11 cellular contexts compared by ENCODE assay signal in the genomic region with DNA sequence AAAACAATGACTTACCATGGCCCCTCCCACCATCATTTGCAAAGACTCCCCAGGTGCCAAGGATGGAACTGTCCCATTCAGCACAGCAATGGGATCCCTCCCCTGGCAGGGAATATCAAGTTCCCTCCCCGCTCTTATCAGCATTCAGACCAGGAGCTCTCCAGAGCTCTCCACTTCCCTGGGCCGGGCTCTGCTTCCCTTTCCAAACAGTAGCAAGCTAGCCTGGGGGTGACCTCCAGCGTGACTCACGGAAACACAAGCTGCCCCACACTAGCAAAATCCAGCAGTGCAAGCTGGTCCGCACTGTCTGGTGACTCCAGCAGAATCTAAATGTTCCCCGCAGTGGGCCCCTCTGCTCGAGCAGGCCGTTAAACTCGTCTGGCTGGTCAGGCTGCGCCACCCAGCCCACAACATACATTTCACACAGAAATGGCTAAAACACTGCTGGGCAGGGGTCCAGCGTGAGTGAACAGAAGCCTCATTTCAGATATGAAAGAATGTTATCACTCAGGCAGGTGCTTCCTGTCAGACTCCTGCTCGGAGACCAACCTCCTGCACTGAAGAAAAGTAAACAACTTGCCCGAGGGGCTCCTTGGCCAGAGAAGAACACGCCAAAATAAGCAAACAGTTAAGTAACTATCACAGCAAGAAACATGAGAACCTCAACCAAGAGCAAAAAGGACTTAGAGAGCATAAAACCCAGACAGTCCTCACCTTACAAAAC. TPM values are rescaled to one million over a fixed set of nuclear protein-coding genes. Genes with fewer than 3 reads are reported as not detected.
A peak's percentile ranks its signal among the peaks of the same experiment; 100 is the strongest.
DNase-seq lines count a peak whose midpoint lies in the region; FAIRE-seq and TF ChIP-seq lines count a peak whose summit lies in the region.
"Had no signal": no experiment of that assay in that cellular context is flagged by ENCODE, and none has a peak within 500 bp of the region (broad histone marks: within the 10 kb centered on the region; RNA-seq: fewer than 3 reads in every experiment).

No MANE protein-coding gene starts in this region.

- H3K4me3 ChIP-seq in kidney (ENCODE audit: low read length in 2 of 2) (no peak overlapping the region), urinary bladder (ENCODE audit: low read depth, low read length) (no peak overlapping the region)

- DNase-seq in activated naive CD4-positive, alpha-beta T cell treated with anti-CD3 and anti-CD28 coated beads for 36 hours, result no peak
- no peak for DNase-seq in activated naive CD4-positive, alpha-beta T cell treated with Interleukin-2 at 50 U/mL for 16 hours
- no peak for DNase-seq in activated naive CD8-positive, alpha-beta T cell treated with anti-CD3 and anti-CD28 coated beads for 36 hours
- DNase-seq in kidney (peak; percentile 94), posterior cingulate gyrus (no peak)
- no peak for DNase-seq in effector CD8-positive, alpha-beta T cell (lab: John Stamatoyannopoulos, UW)
- DNase-seq in activated CD4-positive, alpha-beta T cell treated with anti-CD3 and anti-CD28 coated beads, Interleukin-2, amount 50 U/mL, for 4 hours, result no peak
- DNase-seq: DND-41, head of caudate nucleus, NCI-H1436 had no signal

- H3K9ac ChIP-seq in kidney (ENCODE audit: low read length in 2 of 2), result peak overlapping the region in 1 of 2 donors; percentile 29

- H3K9me3 ChIP-seq in kidney (ENCODE audit: control insufficient read depth in 1 of 2, low read length in 2 of 2), result no peaks in the 10 kb centered on the region

- CTCF ChIA-PET in activated naive CD4-positive, alpha-beta T cell treated with anti-CD3 and anti-CD28 coated beads for 36 hours (lab: Charles Lee), result no interaction called here

- H3K36me3 ChIP-seq in kidney (ENCODE audit: control insufficient read depth in 1 of 2, insufficient read depth in 2 of 2, low read length in 2 of 2) (peaks cover 61 to 71% of the 10 kb centered on the region in 2 donors), urinary bladder (ENCODE audit: insufficient read depth) (peaks cover 3% of the 10 kb centered on the region)

- TF ChIP-seq CTCF in kidney (IDR thresholded peaks at IDR 0.05; ENCODE audit: borderline replicate concordance, extremely low read depth, insufficient read depth), result no peak

- no peaks in the 10 kb centered on the region for H3K27me3 Mint-ChIP-seq in activated naive CD4-positive, alpha-beta T cell treated with anti-CD3 and anti-CD28 coated beads for 36 hours (ENCODE audit: low read depth)
- no peaks in the 10 kb centered on the region for H3K27me3 Mint-ChIP-seq in activated naive CD8-positive, alpha-beta T cell treated with anti-CD3 and anti-CD28 coated beads for 36 hours

- no peak for FAIRE-seq in kidney (lab: Jason Lieb, UNC)

- no peak overlapping the region for H3K4me3 Mint-ChIP-seq in activated naive CD4-positive, alpha-beta T cell treated with anti-CD3 and anti-CD28 coated beads for 36 hours
- H3K4me3 Mint-ChIP-seq in activated naive CD8-positive, alpha-beta T cell treated with anti-CD3 and anti-CD28 coated beads for 36 hours, result no peak overlapping the region

- no peaks in the 10 kb centered on the region for H3K9me3 Mint-ChIP-seq in activated naive CD4-positive, alpha-beta T cell treated with anti-CD3 and anti-CD28 coated beads for 36 hours
- H3K9me3 Mint-ChIP-seq in activated naive CD8-positive, alpha-beta T cell treated with anti-CD3 and anti-CD28 coated beads for 36 hours, result no peaks in the 10 kb centered on the region

- peak overlapping the region; percentile 75 to 82 for H3K27ac ChIP-seq in kidney (ENCODE audit: low read depth in 2 of 2, low read length in 2 of 2)
- peak overlapping the region; percentile 15 for H3K27ac ChIP-seq in urinary bladder (ENCODE audit: low read depth)

- H3K36me3 Mint-ChIP-seq in activated naive CD4-positive, alpha-beta T cell treated with anti-CD3 and anti-CD28 coated beads for 36 hours (ENCODE audit: low read depth), result peaks cover 90% of the 10 kb centered on the region
- peaks cover 88% of the 10 kb centered on the region for H3K36me3 Mint-ChIP-seq in activated naive CD8-positive, alpha-beta T cell treated with anti-CD3 and anti-CD28 coated beads for 36 hours

- WGBS in urinary bladder, result 37% methylated on average over 14 of the region's 14 CpGs

- peaks cover 58% of the 10 kb centered on the region for H3K4me1 Mint-ChIP-seq in activated naive CD4-positive, alpha-beta T cell treated with anti-CD3 and anti-CD28 coated beads for 36 hours (ENCODE audit: low read depth)
- H3K4me1 Mint-ChIP-seq in activated naive CD8-positive, alpha-beta T cell treated with anti-CD3 and anti-CD28 coated beads for 36 hours, result peaks cover 67% of the 10 kb centered on the region

- intact Hi-C loops in activated naive CD4-positive, alpha-beta T cell treated with anti-CD3 and anti-CD28 coated beads for 36 hours (cut with micrococcal nuclease), result loop anchor here (5.0 kb wide), 1 partner anchor 78 kb away; no protein-coding TSS in a partner anchor
- intact Hi-C loops in kidney (cut with DNase I) (no loop called here), posterior cingulate gyrus (cut with DNase I) (no loop called here)

- peak overlapping the region; percentile 73 for H3K27ac Mint-ChIP-seq in activated naive CD4-positive, alpha-beta T cell treated with anti-CD3 and anti-CD28 coated beads for 36 hours
- peak overlapping the region; percentile 79 for H3K27ac Mint-ChIP-seq in activated naive CD8-positive, alpha-beta T cell treated with anti-CD3 and anti-CD28 coated beads for 36 hours

- H3K4me1 ChIP-seq in kidney (ENCODE audit: control insufficient read depth in 1 of 2, insufficient read depth in 1 of 2, low read depth in 1 of 2, low read length in 2 of 2) (peaks cover 0 to 12% of the 10 kb centered on the region in 2 donors), urinary bladder (ENCODE audit: insufficient read depth) (peaks cover 2% of the 10 kb centered on the region)

RNA-seq across cellular contexts. Expression of a gene that starts 33.9 kb away (rescaled TPM):
- 100 to 1,000 TPM; 376 to 402 TPM for total RNA-seq in activated naive CD4-positive, alpha-beta T cell treated with anti-CD3 and anti-CD28 coated beads for 36 hours
- 100 to 1,000 TPM; 383 to 389 TPM for total RNA-seq in activated naive CD8-positive, alpha-beta T cell treated with anti-CD3 and anti-CD28 coated beads for 36 hours
- total RNA-seq in kidney (121 TPM), urinary bladder (75.1 TPM)
- polyA plus RNA-seq in kidney (ENCODE audit: insufficient read depth, low read depth, low replicate concordance) (37.5 TPM), urinary bladder (61.9 TPM)
